In the genomic region with DNA sequence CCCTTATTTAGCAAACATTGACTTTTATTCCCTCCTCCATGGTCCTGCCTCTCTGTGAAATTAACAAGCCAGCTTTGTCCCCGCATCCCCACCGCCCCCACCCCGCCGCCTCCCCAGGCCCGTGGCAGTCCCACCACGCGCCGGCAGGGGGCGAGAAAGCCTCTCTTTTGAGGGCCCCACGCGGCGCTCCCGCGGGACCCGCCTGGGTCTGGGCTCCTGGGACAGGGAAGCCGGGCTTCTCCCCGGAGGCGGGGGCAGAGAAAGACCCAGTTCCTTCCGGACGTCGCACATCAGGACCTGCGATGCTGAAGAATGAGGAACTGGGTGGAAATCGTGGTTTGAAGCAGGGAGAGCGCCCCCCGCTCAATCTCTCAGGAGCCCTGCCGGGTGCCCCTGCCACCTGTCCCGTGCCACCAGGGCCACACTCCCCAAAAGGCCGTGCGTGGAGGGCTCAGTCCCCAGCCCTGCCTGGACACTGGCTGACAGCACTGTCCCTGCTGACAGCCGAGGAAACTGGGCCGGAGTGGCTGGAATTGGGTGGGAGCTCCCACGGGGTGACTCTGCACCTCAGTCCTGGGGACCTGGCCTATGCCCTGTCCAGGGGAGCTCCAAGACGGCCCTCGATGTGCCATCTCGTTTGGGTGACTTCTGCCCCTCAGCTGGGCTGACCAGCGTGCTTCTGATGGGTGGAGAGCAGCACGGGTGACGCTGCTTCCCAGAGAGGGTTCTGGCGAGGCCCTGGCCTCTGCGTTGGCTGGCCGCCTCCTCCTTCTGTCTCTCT, we compare ENCODE assay signal across 8 cellular contexts.
DNase-seq lines count a peak whose midpoint lies in the region; ATAC-seq and TF ChIP-seq lines count a peak whose summit lies in the region.

No MANE protein-coding gene starts in this region.

- DNase-seq in DMS153 treated with DMSO at 0.1 percent for 48 hours (lab: John Stamatoyannopoulos, UW; ENCODE audit: unreplicated experiment) (peak; percentile 26), DMS153 (lab: John Stamatoyannopoulos, UW) (no peak), choroid plexus epithelial cell (ENCODE audit: low read depth) (no peak), midbrain (lab: John Stamatoyannopoulos, UW) (peak; percentile 86)
- DNase-seq in stimulated activated naive CD4-positive, alpha-beta T cell treated with Interleukin-2 at 50 U/mL for 16 hours (lab: John Stamatoyannopoulos, UW) = peak; percentile 25

- H3K27ac ChIP-seq in VCaP = no peak overlapping the region

- ATAC-seq in GM21717 (IDR thresholded peaks at IDR 0.05; ENCODE audit: unreplicated experiment) = no peak
- ATAC-seq in GM19463 (IDR thresholded peaks at IDR 0.05; ENCODE audit: unreplicated experiment) = no peak

- peak; percentile 94 for TF ChIP-seq CTCF in VCaP (conservative IDR thresholded peaks at IDR 0.05)
- peak; percentile 33 for TF ChIP-seq CTCF in choroid plexus epithelial cell (conservative IDR thresholded peaks at IDR 0.05; ENCODE audit: low read depth, low read length)

- H3K4me3 ChIP-seq in choroid plexus epithelial cell (ENCODE audit: low read depth, low read length) = no peak overlapping the region

Comparison
In these comparisons a context has a peak if more than half of its experiments do, and no peak if none do; other contexts are left out.
1. DNase-seq: peak in DMS153 treated with DMSO at 0.1 percent for 48 hours (single experiment), midbrain (single experiment) and stimulated activated naive CD4-positive, alpha-beta T cell treated with Interleukin-2 at 50 U/mL for 16 hours (single experiment); none in DMS153 (single experiment) and choroid plexus epithelial cell (single experiment).